In genomic region chr19:2606774-2607173, GRCh38 we compare ENCODE assay signal across 7 cellular contexts.
DNase-seq lines count a peak whose midpoint lies in the region; ATAC-seq, FAIRE-seq and TF ChIP-seq lines count a peak whose summit lies in the region.
"Not testable (repeated sequence)": the region's sequence is repeated elsewhere in the genome, so short reads cannot be mapped to it uniquely, and the experiment has no call there.

No MANE protein-coding gene starts in this region.

- H3K4me2 ChIP-seq in K562 (ENCODE audit: insufficient read depth, low read length), result not testable (repeated sequence)

- intact Hi-C loops in K562 (cut with micrococcal nuclease); Right ventricle myocardium inferior (cut with DNase I); lower lobe of right lung (cut with DNase I): not testable (repeated sequence)

- H3K4me1 Mint-ChIP-seq in WTC11, result peaks cover 26% of the 10 kb centered on the region
- peaks cover 38% of the 10 kb centered on the region for H3K4me1 Mint-ChIP-seq in activated T-cell treated with anti-CD3 and anti-CD28 coated beads, Interleukin-2, amount 50 U/mL, for 72 hours (ENCODE audit: low read depth)
- H3K4me1 Mint-ChIP-seq in stimulated activated memory B cell treated with anti-CD40 and anti-IgM and Interleukin-4, amounts not matched to agents 10 μg/mL and 1 μg/mL and 100 μg/mL, for 72 hours, result peaks cover 56% of the 10 kb centered on the region

- not testable (repeated sequence) for H3K27ac ChIP-seq in K562 (ENCODE audit: extremely low read depth, low read depth, low read length); lower lobe of right lung

- not testable (repeated sequence) for H3K4me3 Mint-ChIP-seq in WTC11
- H3K4me3 Mint-ChIP-seq in activated T-cell treated with anti-CD3 and anti-CD28 coated beads, Interleukin-2, amount 50 U/mL, for 72 hours, result peak overlapping the region; percentile 82
- peak overlapping the region; percentile 71 for H3K4me3 Mint-ChIP-seq in stimulated activated memory B cell treated with anti-CD40 and anti-IgM and Interleukin-4, amounts not matched to agents 10 μg/mL and 1 μg/mL and 100 μg/mL, for 72 hours

- not testable (repeated sequence) for H2AFZ ChIP-seq in K562 (ENCODE audit: low read depth, low read length)

- TF ChIP-seq EP300 in K562 (IDR thresholded peaks at IDR 0.05; ENCODE audit: low read length), result not testable (repeated sequence)

- H4K20me1 ChIP-seq in K562 (replicated peaks; ENCODE audit: control insufficient read depth, insufficient read depth, low read length), result not testable (repeated sequence)

- H3K27me3 ChIP-seq in K562 (ENCODE audit: control insufficient read depth in 2 of 2, insufficient read depth in 2 of 2, low read length in 2 of 2), result peaks cover 28 to 54% of the 10 kb centered on the region in 2 experiments
- H3K27me3 ChIP-seq in lower lobe of right lung (ENCODE audit: low read depth), result not testable (repeated sequence)

- H3K4me3 ChIP-seq in GM12865 (ENCODE audit: low read depth, low read length), result peak overlapping the region; percentile 26
- not testable (repeated sequence) for H3K4me3 ChIP-seq in K562, lower lobe of right lung

- H3K36me3 ChIP-seq in K562 (ENCODE audit: control insufficient read depth, insufficient read depth, low read length); lower lobe of right lung: not testable (repeated sequence)

- not testable (repeated sequence) for H3K9me3 ChIP-seq in K562 (replicated peaks; ENCODE audit: control insufficient read depth, insufficient read depth, low read depth, low read length); lower lobe of right lung

- H3K27me3 Mint-ChIP-seq in WTC11 (ENCODE audit: low read depth), result peaks cover 15% of the 10 kb centered on the region
- peaks cover 24% of the 10 kb centered on the region for H3K27me3 Mint-ChIP-seq in activated T-cell treated with anti-CD3 and anti-CD28 coated beads, Interleukin-2, amount 50 U/mL, for 72 hours (ENCODE audit: low read depth)
- H3K27me3 Mint-ChIP-seq in stimulated activated memory B cell treated with anti-CD40 and anti-IgM and Interleukin-4, amounts not matched to agents 10 μg/mL and 1 μg/mL and 100 μg/mL, for 72 hours, result not testable (repeated sequence)

- 3% methylated on average over 9 of the region's 9 CpGs for WGBS in K562 (ENCODE audit: insufficient coverage, low coverage, missing lambda C conversion rate)

- in situ Hi-C loops in K562 (cut with MboI), result loop anchor here (10.0 kb wide), 1 partner anchor 452 kb away; the partner anchor contains the start of gene AP3D1

- not testable (repeated sequence) for FAIRE-seq in K562 (lab: Jason Lieb, UNC)

- CTCF ChIA-PET in WTC11 (lab: Charles Lee), result interaction anchor here (1.1 to 1.2 kb wide), 2 partner anchors 30 to 179 kb away, joined by 3 to 6 read pairs; no protein-coding TSS in a partner anchor
- CTCF ChIA-PET in K562 (lab: Yijun Ruan, JAX; ENCODE audit: low intra/inter-chr PET ratio), result not testable (repeated sequence)

- not testable (repeated sequence) for H3K27ac Mint-ChIP-seq in WTC11; activated T-cell treated with anti-CD3 and anti-CD28 coated beads, Interleukin-2, amount 50 U/mL, for 72 hours
- peak overlapping the region; percentile 80 for H3K27ac Mint-ChIP-seq in stimulated activated memory B cell treated with anti-CD40 and anti-IgM and Interleukin-4, amounts not matched to agents 10 μg/mL and 1 μg/mL and 100 μg/mL, for 72 hours

- not testable (repeated sequence) for TF ChIP-seq RAD21 in K562 (CRISPR knock-in tag; conservative IDR thresholded peaks at IDR 0.05 in 1 of 2, IDR thresholded peaks at IDR 0.05 in 1 of 2)

- H3K4me1 ChIP-seq in K562 (replicated peaks in 1 of 2; ENCODE audit: control insufficient read depth in 2 of 2, insufficient read depth in 2 of 2, low read length in 2 of 2), result peaks cover 0 to 23% of the 10 kb centered on the region in 2 experiments; a peak in 2 of 5 replicates
- peaks cover 28% of the 10 kb centered on the region for H3K4me1 ChIP-seq in lower lobe of right lung

- not testable (repeated sequence) for H3K9me1 ChIP-seq in K562 (ENCODE audit: control insufficient read depth, insufficient read depth, low read length)

- H3K79me2 ChIP-seq in K562 (ENCODE audit: control insufficient read depth, insufficient read depth, low read length), result not testable (repeated sequence)

- DNase-seq in GM12865 (ENCODE audit: low read depth); WTC11 (ENCODE audit: low spot score); activated T-cell treated with anti-CD3 and anti-CD28 coated beads, Interleukin-2, amount 50 U/mL, for 72 hours; K562 (ENCODE audit: extremely low read depth in 1 of 4, low spot score in 3 of 4): not testable (repeated sequence)
- DNase-seq in Right ventricle myocardium inferior (ENCODE audit: missing footprints) (peak; percentile 64), lower lobe of right lung (peak; percentile 32)

- not testable (repeated sequence) for H3K36me3 Mint-ChIP-seq in WTC11; activated T-cell treated with anti-CD3 and anti-CD28 coated beads, Interleukin-2, amount 50 U/mL, for 72 hours (ENCODE audit: insufficient read depth in 2 of 2)
- peaks cover 12% of the 10 kb centered on the region for H3K36me3 Mint-ChIP-seq in stimulated activated memory B cell treated with anti-CD40 and anti-IgM and Interleukin-4, amounts not matched to agents 10 μg/mL and 1 μg/mL and 100 μg/mL, for 72 hours

- TF ChIP-seq CTCF in GM12865 (IDR thresholded peaks at IDR 0.05; ENCODE audit: insufficient read depth, low read depth, low read length, missing control alignments); WTC11 (IDR thresholded peaks at IDR 0.05); K562 (IDR thresholded peaks at IDR 0.05 in 2 of 3, conservative IDR thresholded peaks at IDR 0.05 in 1 of 3; ENCODE audit: insufficient read depth in 2 of 3, low read depth in 1 of 3, low read length in 3 of 3); lower lobe of right lung (IDR thresholded peaks at IDR 0.05): not testable (repeated sequence)

- POLR2A ChIA-PET in WTC11 (lab: Charles Lee), result interaction anchor here (1.3 kb wide), 1 partner anchor 131 kb away, joined by 3 read pairs; the partner anchor contains the start of gene GADD45B
- POLR2A ChIA-PET in K562 (lab: Yijun Ruan, JAX), result interaction anchor here (0.7 kb wide), 1 partner anchor 130 kb away, joined by 3 read pairs; no protein-coding TSS in a partner anchor

- H3K9me3 Mint-ChIP-seq in WTC11; activated T-cell treated with anti-CD3 and anti-CD28 coated beads, Interleukin-2, amount 50 U/mL, for 72 hours; stimulated activated memory B cell treated with anti-CD40 and anti-IgM and Interleukin-4, amounts not matched to agents 10 μg/mL and 1 μg/mL and 100 μg/mL, for 72 hours: not testable (repeated sequence)

- not testable (repeated sequence) for ATAC-seq in WTC11; activated T-cell treated with anti-CD3 and anti-CD28 coated beads, Interleukin-2, amount 50 U/mL, for 72 hours (replicated peaks in 1 of 2); K562; lower lobe of right lung; stimulated activated memory B cell treated with anti-CD40 and anti-IgM and Interleukin-4, amounts not matched to agents 10 μg/mL and 1 μg/mL and 100 μg/mL, for 72 hours
- peak; percentile 15 for ATAC-seq in Right ventricle myocardium inferior

- not testable (repeated sequence) for BruUV-seq in K562 (replicated peaks; lab: Mats Ljungman, UMichigan)

- not testable (repeated sequence) for H3K9ac ChIP-seq in K562 (ENCODE audit: insufficient read depth in 1 of 2, low read depth in 2 of 2, low read length in 2 of 2)

- TF ChIP-seq POLR2A in K562 (conservative IDR thresholded peaks at IDR 0.05), result not testable (repeated sequence)

TF ChIP-seq in WTC11, 78 proteins besides CTCF, POLR2A, EP300 and RAD21:
- peak; percentile 76 for TF ChIP-seq ZNF121 (CRISPR knock-in tag; IDR thresholded peaks at IDR 0.05)

TF ChIP-seq in K562, 482 proteins besides CTCF, POLR2A, EP300 and RAD21:
- peak; percentile 81 for TF ChIP-seq ZNF121 (CRISPR knock-in tag; conservative IDR thresholded peaks at IDR 0.05)
